In genomic region chr5:143760137-143760505, GRCh38 we compare ENCODE assay signal across 1 cellular context.
TF ChIP-seq lines count a peak whose summit lies in the region.

No MANE protein-coding gene starts in this region.

TF ChIP-seq in GM12878, 131 proteins besides CTCF, POLR2A, EP300 and RAD21 (continues in another document):
- TF ChIP-seq ATF2 (IDR thresholded peaks at IDR 0.05; ENCODE audit: low read length) (peak; percentile 89), EED (IDR thresholded peaks at IDR 0.05; ENCODE audit: low read depth) (peak; percentile 92), RELB (IDR thresholded peaks at IDR 0.05; ENCODE audit: low read depth) (no peak), CUX1 (IDR thresholded peaks at IDR 0.05; ENCODE audit: insufficient replicate concordance, low read depth, low read length) (no peak), TCF3 (IDR thresholded peaks at IDR 0.05; ENCODE audit: borderline replicate concordance, insufficient read depth, low read depth, low read length) (no peak), SRF (IDR thresholded peaks at IDR 0.05; ENCODE audit: low read depth in 2 of 2, low read length in 2 of 2) (0 out of 4 replicates have a peak, but pooled peaks of 1 of the 2 experiments have one; percentile 16), ZNF687 (IDR thresholded peaks at IDR 0.05) (no peak), ZNF24 (IDR thresholded peaks at IDR 0.05) (no peak), POLR2AphosphoS5 (IDR thresholded peaks at IDR 0.05; ENCODE audit: low read length) (no peak), GATAD2B (conservative IDR thresholded peaks at IDR 0.05; ENCODE audit: low read depth) (no peak), STAT1 (conservative IDR thresholded peaks at IDR 0.05) (no peak), IKZF1 (conservative IDR thresholded peaks at IDR 0.05) (0 out of 2 replicates have a peak, but pooled peaks have one; percentile 22), IRF5 (IDR thresholded peaks at IDR 0.05; ENCODE audit: borderline replicate concordance) (no peak), HDAC6 (IDR thresholded peaks at IDR 0.05; ENCODE audit: unreplicated experiment) (no peak), DPF2 (IDR thresholded peaks at IDR 0.05) (peak; percentile 44; the same call in 1 of the 2 replicates), ZSCAN29 (IDR thresholded peaks at IDR 0.05) (no peak), KAT2A (conservative IDR thresholded peaks at IDR 0.05; ENCODE audit: control insufficient read depth, low read depth, low read length) (no peak), ELK1 (IDR thresholded peaks at IDR 0.05; ENCODE audit: low read depth, low read length) (no peak), JUNB (IDR thresholded peaks at IDR 0.05) (peak; percentile 99), BACH1 (IDR thresholded peaks at IDR 0.05; ENCODE audit: borderline replicate concordance) (no peak), MTA2 (IDR thresholded peaks at IDR 0.05; ENCODE audit: low read depth) (0 out of 2 replicates have a peak, but pooled peaks have one; percentile 23), ZNF384 (IDR thresholded peaks at IDR 0.05; ENCODE audit: borderline replicate concordance, low read depth, low read length) (no peak), ZNF274 (IDR thresholded peaks at IDR 0.05; ENCODE audit: insufficient read depth, insufficient read length) (no peak), TBL1XR1 (IDR thresholded peaks at IDR 0.05; ENCODE audit: low read depth, low read length) (0 out of 2 replicates have a peak, but pooled peaks have one; percentile 36), E4F1 (IDR thresholded peaks at IDR 0.05; ENCODE audit: borderline replicate concordance, partially characterized antibody) (no peak), RBBP5 (conservative IDR thresholded peaks at IDR 0.05) (no peak), RCOR1 (conservative IDR thresholded peaks at IDR 0.05; ENCODE audit: low read depth, low read length) (no peak), REST (IDR thresholded peaks at IDR 0.05; ENCODE audit: low read depth, low read length) (no peak), CHD1 (IDR thresholded peaks at IDR 0.05; ENCODE audit: low read depth, low read length) (no peak), PML (IDR thresholded peaks at IDR 0.05; ENCODE audit: low read length) (peak; percentile 61; the same call in 1 of the 2 replicates), CBFB (IDR thresholded peaks at IDR 0.05; ENCODE audit: low read depth) (no peak), MYB (IDR thresholded peaks at IDR 0.05; ENCODE audit: borderline replicate concordance, low read depth, low read length) (no peak), KLF5 (IDR thresholded peaks at IDR 0.05; ENCODE audit: partially characterized antibody) (no peak), SMC3 (IDR thresholded peaks at IDR 0.05; ENCODE audit: borderline replicate concordance, low read length) (no peak), SMAD1 (IDR thresholded peaks at IDR 0.05; ENCODE audit: low read depth, partially characterized antibody) (no peak), NR2F1 (conservative IDR thresholded peaks at IDR 0.05) (0 out of 2 replicates have a peak, but pooled peaks have one; percentile 18), RUNX3 (IDR thresholded peaks at IDR 0.05; ENCODE audit: low read length) (peak; percentile 93)
